In genomic region chr16:15846510-15846909, GRCh38 we compare ENCODE assay signal across 17 cellular contexts. TPM values are rescaled to one million over a fixed set of nuclear protein-coding genes. Genes with fewer than 3 reads are reported as not detected.
DNase-seq lines count a peak whose midpoint lies in the region; TF ChIP-seq lines count a peak whose summit lies in the region.
"Had no signal": no experiment of that assay in that cellular context is flagged by ENCODE, and none has a peak within 500 bp of the region (broad histone marks: within the 10 kb centered on the region; RNA-seq: fewer than 3 reads in every experiment).

No MANE protein-coding gene starts in this region.

- peak; percentile 49 for DNase-seq in cardiac septum (ENCODE audit: low spot score)
- no peak for DNase-seq in left ventricle myocardium inferior
- DNase-seq in tibial artery = peak in 1 of 2 donors; percentile 27
- no peak for DNase-seq in foreskin fibroblast
- DNase-seq in epidermal melanocyte (ENCODE audit: insufficient read length, low spot score) = no peak
- DNase-seq in lower leg skin (ENCODE audit: low spot score in 2 of 2) = no peak
- DNase-seq: CD8-positive, alpha-beta T cell; COR-L47; DMS153; DND-41; GDM1; H7 had no signal

- H3K9ac ChIP-seq in rectal smooth muscle tissue (ENCODE audit: low read length) = no peak overlapping the region

- TF ChIP-seq CTCF in left ventricle myocardium inferior (IDR thresholded peaks at IDR 0.05; ENCODE audit: borderline replicate concordance) (no peak), tibial artery (IDR thresholded peaks at IDR 0.05) (no peak), foreskin fibroblast (IDR thresholded peaks at IDR 0.05; ENCODE audit: low read depth, low read length) (no peak), lower leg skin (IDR thresholded peaks at IDR 0.05) (no peak)

- H3K4me1 ChIP-seq in left ventricle myocardium inferior = no peaks in the 10 kb centered on the region
- H3K4me1 ChIP-seq in rectal smooth muscle tissue (ENCODE audit: control insufficient read depth, insufficient read depth, low read length) = peaks cover 20% of the 10 kb centered on the region
- peaks cover 0 to 100% (median 56%) of the 10 kb centered on the region in 4 donors for H3K4me1 ChIP-seq in tibial artery

- H3K9me3 ChIP-seq in left ventricle myocardium inferior (replicated peaks) = no peaks in the 10 kb centered on the region
- H3K9me3 ChIP-seq in tibial artery = no peaks in the 10 kb centered on the region

- intact Hi-C loops in cardiac septum (cut with DNase I) = no loop called here
- intact Hi-C loops in left ventricle myocardium inferior (cut with micrococcal nuclease) = no loop called here
- intact Hi-C loops in tibial artery (cut with DNase I; ENCODE audit: low total_unique reads) = loop anchor here (5.0 kb wide), 1 partner anchor 74 kb away; no protein-coding TSS in a partner anchor
- intact Hi-C loops in lower leg skin (cut with DNase I; ENCODE audit: low total_unique reads) = no loop called here

- WGBS in lower leg skin, 2 donors = 79 to 81% methylated on average over 4 of the region's 4 CpGs

- TF ChIP-seq POLR2A in lower leg skin (IDR thresholded peaks at IDR 0.05) = no peak

- H3K36me3 ChIP-seq in left ventricle myocardium inferior = no peaks in the 10 kb centered on the region
- H3K36me3 ChIP-seq in rectal smooth muscle tissue (ENCODE audit: control insufficient read depth, insufficient read depth, low read length) = no peaks in the 10 kb centered on the region
- peaks cover 13 to 46% (median 16%) of the 10 kb centered on the region in 3 donors for H3K36me3 ChIP-seq in tibial artery

- peaks cover 44% of the 10 kb centered on the region for H3K27me3 ChIP-seq in left ventricle myocardium inferior (ENCODE audit: low read depth)
- H3K27me3 ChIP-seq in rectal smooth muscle tissue (ENCODE audit: control insufficient read depth, insufficient read depth, low read length) = no peaks in the 10 kb centered on the region
- no peaks in the 10 kb centered on the region for H3K27me3 ChIP-seq in tibial artery

- H3K27ac ChIP-seq in left ventricle myocardium inferior (replicated peaks) (no peak overlapping the region), rectal smooth muscle tissue (ENCODE audit: low read depth, low read length) (peak overlapping the region; percentile 71), tibial artery (peak overlapping the region; percentile 89 to 97)
- H3K27ac ChIP-seq: 22Rv1 had no signal

- H3K4me3 ChIP-seq in left ventricle myocardium inferior (no peak overlapping the region), rectal smooth muscle tissue (ENCODE audit: low read length) (no peak overlapping the region), tibial artery (peak overlapping the region in 1 of 2 donors; percentile 61), foreskin fibroblast (ENCODE audit: low read depth in 1 of 2, low read length in 2 of 2) (no peak overlapping the region), lower leg skin (ENCODE audit: low read depth, poor library complexity, severe bottlenecking) (no peak overlapping the region)
- H3K4me3 ChIP-seq: GM23338 had no signal

RNA-seq across cellular contexts. Expression of gene MYH11, which starts 10.3 kb away (rescaled TPM):
- 62.2 TPM for total RNA-seq in cardiac septum
- total RNA-seq in left ventricle myocardium inferior = 15.6 TPM
- total RNA-seq in lower leg skin = 100 to 1,000 TPM in 1 of 4 donors, 10 to 100 TPM in 3; 13.7 to 139 (median 39.0) TPM
- total RNA-seq: A673; CD8-positive, alpha-beta T cell; H7; HepG2 had no signal

RNA-seq across cellular contexts. Expression of gene CEP20, which starts 41.9 kb away (rescaled TPM):
- 28.1 TPM for total RNA-seq in cardiac septum
- 30.7 TPM for total RNA-seq in left ventricle myocardium inferior
- total RNA-seq in lower leg skin = 10 to 100 TPM; 39.7 to 43.3 (median 40.7) TPM
